1 cellular context compared by ENCODE assay signal in the genomic region with DNA sequence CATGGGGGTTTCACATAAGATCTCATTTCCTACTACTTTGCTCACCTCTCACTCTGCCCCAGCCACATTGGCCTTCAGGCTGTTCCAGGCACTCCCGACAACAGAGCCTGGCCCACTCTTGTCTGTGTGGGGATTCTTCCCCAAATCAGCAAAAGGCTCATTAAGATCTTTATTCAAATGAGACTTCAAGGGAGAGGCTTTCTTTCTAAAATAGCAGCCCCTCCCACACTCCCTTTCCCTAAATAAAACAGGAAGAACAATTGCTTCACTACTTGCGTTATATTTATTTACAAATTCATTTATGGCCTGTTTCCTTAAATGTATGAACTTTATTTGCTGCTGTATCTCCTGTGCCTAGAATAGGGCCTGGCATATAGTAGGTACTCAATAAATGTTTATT.
TF ChIP-seq lines count a peak whose summit lies in the region.

No MANE protein-coding gene starts in this region.

TF ChIP-seq in GM23338, 12 proteins besides CTCF, POLR2A, EP300 and RAD21 (continued from another document):
- TF ChIP-seq, protein P1, sequence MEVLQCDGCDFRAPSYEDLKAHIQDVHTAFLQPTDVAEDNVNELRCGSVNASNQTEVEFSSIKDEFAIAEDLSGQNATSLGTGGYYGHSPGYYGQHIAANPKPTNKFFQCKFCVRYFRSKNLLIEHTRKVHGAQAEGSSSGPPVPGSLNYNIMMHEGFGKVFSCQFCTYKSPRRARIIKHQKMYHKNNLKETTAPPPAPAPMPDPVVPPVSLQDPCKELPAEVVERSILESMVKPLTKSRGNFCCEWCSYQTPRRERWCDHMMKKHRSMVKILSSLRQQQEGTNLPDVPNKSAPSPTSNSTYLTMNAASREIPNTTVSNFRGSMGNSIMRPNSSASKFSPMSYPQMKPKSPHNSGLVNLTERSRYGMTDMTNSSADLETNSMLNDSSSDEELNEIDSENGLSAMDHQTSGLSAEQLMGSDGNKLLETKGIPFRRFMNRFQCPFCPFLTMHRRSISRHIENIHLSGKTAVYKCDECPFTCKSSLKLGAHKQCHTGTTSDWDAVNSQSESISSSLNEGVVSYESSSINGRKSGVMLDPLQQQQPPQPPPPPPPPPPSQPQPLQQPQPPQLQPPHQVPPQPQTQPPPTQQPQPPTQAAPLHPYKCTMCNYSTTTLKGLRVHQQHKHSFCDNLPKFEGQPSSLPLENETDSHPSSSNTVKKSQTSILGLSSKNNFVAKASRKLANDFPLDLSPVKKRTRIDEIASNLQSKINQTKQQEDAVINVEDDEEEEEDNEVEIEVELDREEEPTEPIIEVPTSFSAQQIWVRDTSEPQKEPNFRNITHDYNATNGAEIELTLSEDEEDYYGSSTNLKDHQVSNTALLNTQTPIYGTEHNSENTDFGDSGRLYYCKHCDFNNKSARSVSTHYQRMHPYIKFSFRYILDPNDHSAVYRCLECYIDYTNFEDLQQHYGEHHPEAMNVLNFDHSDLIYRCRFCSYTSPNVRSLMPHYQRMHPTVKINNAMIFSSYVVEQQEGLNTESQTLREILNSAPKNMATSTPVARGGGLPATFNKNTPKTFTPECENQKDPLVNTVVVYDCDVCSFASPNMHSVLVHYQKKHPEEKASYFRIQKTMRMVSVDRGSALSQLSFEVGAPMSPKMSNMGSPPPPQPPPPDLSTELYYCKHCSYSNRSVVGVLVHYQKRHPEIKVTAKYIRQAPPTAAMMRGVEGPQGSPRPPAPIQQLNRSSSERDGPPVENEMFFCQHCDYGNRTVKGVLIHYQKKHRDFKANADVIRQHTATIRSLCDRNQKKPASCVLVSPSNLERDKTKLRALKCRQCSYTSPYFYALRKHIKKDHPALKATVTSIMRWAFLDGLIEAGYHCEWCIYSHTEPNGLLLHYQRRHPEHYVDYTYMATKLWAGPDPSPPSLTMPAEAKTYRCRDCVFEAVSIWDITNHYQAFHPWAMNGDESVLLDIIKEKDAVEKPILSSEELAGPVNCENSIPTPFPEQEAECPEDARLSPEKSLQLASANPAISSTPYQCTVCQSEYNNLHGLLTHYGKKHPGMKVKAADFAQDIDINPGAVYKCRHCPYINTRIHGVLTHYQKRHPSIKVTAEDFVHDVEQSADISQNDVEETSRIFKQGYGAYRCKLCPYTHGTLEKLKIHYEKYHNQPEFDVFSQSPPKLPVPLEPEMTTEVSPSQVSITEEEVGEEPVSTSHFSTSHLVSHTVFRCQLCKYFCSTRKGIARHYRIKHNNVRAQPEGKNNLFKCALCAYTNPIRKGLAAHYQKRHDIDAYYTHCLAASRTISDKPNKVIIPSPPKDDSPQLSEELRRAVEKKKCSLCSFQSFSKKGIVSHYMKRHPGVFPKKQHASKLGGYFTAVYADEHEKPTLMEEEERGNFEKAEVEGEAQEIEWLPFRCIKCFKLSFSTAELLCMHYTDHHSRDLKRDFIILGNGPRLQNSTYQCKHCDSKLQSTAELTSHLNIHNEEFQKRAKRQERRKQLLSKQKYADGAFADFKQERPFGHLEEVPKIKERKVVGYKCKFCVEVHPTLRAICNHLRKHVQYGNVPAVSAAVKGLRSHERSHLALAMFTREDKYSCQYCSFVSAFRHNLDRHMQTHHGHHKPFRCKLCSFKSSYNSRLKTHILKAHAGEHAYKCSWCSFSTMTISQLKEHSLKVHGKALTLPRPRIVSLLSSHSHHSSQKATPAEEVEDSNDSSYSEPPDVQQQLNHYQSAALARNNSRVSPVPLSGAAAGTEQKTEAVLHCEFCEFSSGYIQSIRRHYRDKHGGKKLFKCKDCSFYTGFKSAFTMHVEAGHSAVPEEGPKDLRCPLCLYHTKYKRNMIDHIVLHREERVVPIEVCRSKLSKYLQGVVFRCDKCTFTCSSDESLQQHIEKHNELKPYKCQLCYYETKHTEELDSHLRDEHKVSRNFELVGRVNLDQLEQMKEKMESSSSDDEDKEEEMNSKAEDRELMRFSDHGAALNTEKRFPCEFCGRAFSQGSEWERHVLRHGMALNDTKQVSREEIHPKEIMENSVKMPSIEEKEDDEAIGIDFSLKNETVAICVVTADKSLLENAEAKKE (CRISPR knock-in tag; IDR thresholded peaks at IDR 0.05) = no peak
- no peak for TF ChIP-seq ZNF331 (CRISPR knock-in tag; IDR thresholded peaks at IDR 0.05; ENCODE audit: low read depth)
TF ChIP-seq in GM23338: peak in this region for 0.
